25 cellular contexts compared by ENCODE assay signal in genomic region chr15:52419494-52419893, GRCh38.
"Had no signal": no experiment of that assay in that cellular context is flagged by ENCODE, and none has a peak within 500 bp of the region (broad histone marks: within the 10 kb centered on the region; RNA-seq: fewer than 3 reads in every experiment).

No MANE protein-coding gene starts in this region.

- H3K4me3 ChIP-seq: coronary artery, hepatocyte, left ventricle myocardium inferior, right lobe of liver, skin epidermis, thoracic aorta, uterus had no signal

- H3K27me3 Mint-ChIP-seq: activated naive CD8-positive, alpha-beta T cell treated with anti-CD3 and anti-CD28 coated beads, Interleukin-2, amount 10 ng/mL, durations not matched to agents 7 days and 5 days; type B pancreatic cell had no signal

- H3K36me3 Mint-ChIP-seq: type B pancreatic cell had no signal

- H3K9me3 Mint-ChIP-seq: activated naive CD4-positive, alpha-beta T cell treated with anti-CD3 and anti-CD28 coated beads for 36 hours; activated naive CD8-positive, alpha-beta T cell treated with anti-CD3 and anti-CD28 coated beads, Interleukin-2, amount 10 ng/mL, durations not matched to agents 7 days and 5 days; nephron; T-helper 1 cell treated with Interleukin-12 subunit alpha and Interleukin-12 subunit beta and Interleukin-4 antibody, amounts not matched to agents 30 μg/mL and 1 μg/mL, for 36 hours; type B pancreatic cell had no signal

- H3K9me3 ChIP-seq: left ventricle myocardium inferior, right lobe of liver, thoracic aorta, uterus had no signal

- DNase-seq: activated CD4-positive, alpha-beta T cell treated with anti-CD3 and anti-CD28 coated beads for 4 hours; activated CD4-positive, alpha-beta T cell treated with anti-CD3 and anti-CD28 coated beads, Interleukin-2, amount 50 U/mL, for 4 hours; activated CD8-positive, alpha-beta memory T cell treated with anti-CD3 and anti-CD28 coated beads for 24 hours; activated effector memory CD4-positive, alpha-beta T cell treated with Interleukin-2 at 50 U/mL for 16 hours; activated naive CD4-positive, alpha-beta T cell treated with anti-CD3 and anti-CD28 coated beads for 36 hours; activated naive CD8-positive, alpha-beta T cell treated with anti-CD3 and anti-CD28 coated beads, Interleukin-2, amount 10 ng/mL, durations not matched to agents 7 days and 5 days; brain microvascular endothelial cell; foreskin fibroblast; islet precursor cell; left ventricle myocardium inferior; mammary epithelial cell; right lobe of liver; stimulated activated CD4-positive, alpha-beta T cell treated with anti-CD3 and anti-CD28 coated beads, Interleukin-12 subunit alpha, Interleukin-12 subunit beta, amount 100 ng/mL, for 4 hours; stimulated activated CD4-positive, alpha-beta T cell treated with anti-CD3 and anti-CD28 coated beads, Interleukin-4, amount 100 ng/mL, for 1 hour; stimulated activated naive CD8-positive, alpha-beta T cell treated with anti-CD3 and anti-CD28 coated beads, Interleukin-15, Interleukin-2, amounts not matched to agents 100 U/mL and 50 U/mL, for 24 hours; uterus had no signal

- H3K4me3 Mint-ChIP-seq: activated naive CD4-positive, alpha-beta T cell treated with anti-CD3 and anti-CD28 coated beads for 36 hours; activated naive CD8-positive, alpha-beta T cell treated with anti-CD3 and anti-CD28 coated beads, Interleukin-2, amount 10 ng/mL, durations not matched to agents 7 days and 5 days; nephron; T-helper 1 cell treated with Interleukin-12 subunit alpha and Interleukin-12 subunit beta and Interleukin-4 antibody, amounts not matched to agents 30 μg/mL and 1 μg/mL, for 36 hours; type B pancreatic cell had no signal

- H3K27ac Mint-ChIP-seq: activated naive CD4-positive, alpha-beta T cell treated with anti-CD3 and anti-CD28 coated beads for 36 hours; activated naive CD8-positive, alpha-beta T cell treated with anti-CD3 and anti-CD28 coated beads, Interleukin-2, amount 10 ng/mL, durations not matched to agents 7 days and 5 days; nephron; T-helper 1 cell treated with Interleukin-12 subunit alpha and Interleukin-12 subunit beta and Interleukin-4 antibody, amounts not matched to agents 30 μg/mL and 1 μg/mL, for 36 hours; type B pancreatic cell had no signal

- H3K4me1 ChIP-seq: right lobe of liver, uterus had no signal

- ATAC-seq: esophagus mucosa; right lobe of liver; stimulated activated naive CD8-positive, alpha-beta T cell treated with anti-CD3 and anti-CD28 coated beads, Interleukin-15, Interleukin-2, amounts not matched to agents 100 U/mL and 50 U/mL, for 24 hours had no signal

- H3K27ac ChIP-seq: brain microvascular endothelial cell, coronary artery, hepatocyte, left ventricle myocardium inferior, right lobe of liver, skin epidermis, thoracic aorta, uterus, VCaP had no signal

- H3K36me3 ChIP-seq: brain microvascular endothelial cell, right lobe of liver, thoracic aorta, uterus had no signal
